ENCODE assay signal across 8 cellular contexts in the genomic region with DNA sequence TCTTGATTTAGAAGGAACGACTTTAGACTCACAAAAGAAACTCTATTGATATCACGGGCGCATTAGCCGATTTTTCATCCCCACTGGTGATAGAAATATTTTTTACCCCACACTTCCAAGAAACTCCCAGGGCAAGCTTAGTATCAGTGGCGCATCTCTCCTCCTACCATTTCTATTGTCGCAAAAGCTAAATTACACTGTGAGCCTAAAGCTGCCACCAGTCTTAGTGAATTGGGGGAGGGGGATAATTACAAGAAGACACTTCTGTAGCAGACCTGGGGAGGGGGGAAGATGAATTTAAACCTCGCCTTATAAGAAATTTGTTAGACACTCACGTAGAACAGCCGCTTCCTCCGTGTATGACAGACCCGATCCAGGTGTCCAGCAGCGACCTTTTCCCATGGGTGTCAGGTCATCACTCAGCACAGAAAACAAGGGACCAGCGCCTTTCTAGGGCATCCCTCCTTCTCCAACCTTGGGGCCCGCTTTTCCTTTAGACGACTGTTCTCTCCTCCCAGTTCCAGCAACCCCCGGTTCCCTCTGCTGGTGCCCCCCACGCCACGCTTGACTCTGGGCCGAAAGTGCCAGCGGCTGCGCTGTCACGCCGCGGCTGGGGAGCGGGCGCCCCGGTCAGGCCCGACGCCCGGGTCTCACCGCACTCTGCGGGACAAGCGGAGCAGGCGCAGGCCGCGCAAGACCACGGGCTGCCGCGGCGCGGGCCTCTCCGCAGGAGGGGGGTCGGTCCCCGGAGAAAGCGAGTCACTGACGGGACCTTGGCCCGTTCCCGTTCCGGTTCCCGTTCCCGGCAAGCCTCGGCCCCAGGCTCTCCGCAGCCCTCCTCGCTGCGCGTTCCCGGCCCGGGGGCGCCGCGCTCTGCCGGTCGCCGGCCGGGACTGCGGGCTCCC. TPM values are rescaled to one million over a fixed set of nuclear protein-coding genes. Genes with fewer than 3 reads are reported as not detected.
DNase-seq lines count a peak whose midpoint lies in the region; ATAC-seq and TF ChIP-seq lines count a peak whose summit lies in the region.

No MANE protein-coding gene starts in this region.

- peak overlapping the region; percentile 87 for H3K9ac ChIP-seq in neural cell (ENCODE audit: low read length)

- H3K4me3 Mint-ChIP-seq in CD4-positive, alpha-beta T cell = no peak overlapping the region
- H3K4me3 Mint-ChIP-seq in T-helper 17 cell = no peak overlapping the region

- peak in 2 of 10 experiments; percentile 2 to 3 for DNase-seq in CD4-positive, alpha-beta T cell
- peak in 1 of 3 donors; percentile 15 for DNase-seq in T-helper 17 cell
- DNase-seq in esophagus squamous epithelium (lab: John Stamatoyannopoulos, UW) = no peak
- DNase-seq in mucosa of gallbladder (ENCODE audit: low spot score) = no peak
- DNase-seq in mesenteric fat pad (ENCODE audit: low spot score) = no peak

- POLR2A ChIA-PET in CD4-positive, alpha-beta T cell (lab: Charles Lee) = no interaction called here

- intact Hi-C loops in CD4-positive, alpha-beta T cell (cut with DNase I, micrococcal nuclease) = no loop called here
- intact Hi-C loops in esophagus squamous epithelium (cut with DNase I) = no loop called here

- TF ChIP-seq CTCF in CD4-positive, alpha-beta T cell (IDR thresholded peaks at IDR 0.05) = no peak
- TF ChIP-seq CTCF in esophagus squamous epithelium (IDR thresholded peaks at IDR 0.05) (peak in 2 of 6 experiments; percentile 16 to 25), neural cell (IDR thresholded peaks at IDR 0.05; ENCODE audit: poor library complexity, severe bottlenecking) (no peak)

- peaks cover 4% of the 10 kb centered on the region for H3K4me1 Mint-ChIP-seq in CD4-positive, alpha-beta T cell (ENCODE audit: low read depth)
- H3K4me1 Mint-ChIP-seq in T-helper 17 cell = peaks cover 4% of the 10 kb centered on the region

- CTCF ChIA-PET in CD4-positive, alpha-beta T cell (lab: Charles Lee) = no interaction called here

- TF ChIP-seq EP300 in neural cell (conservative IDR thresholded peaks at IDR 0.05; ENCODE audit: poor library complexity, severe bottlenecking) = peak; percentile 41

- peak overlapping the region; percentile 2 for H2AFZ ChIP-seq in neural cell (ENCODE audit: low read depth, low read length)

- H3K4me2 ChIP-seq in neural cell (ENCODE audit: low read length) = peak overlapping the region; percentile 97

- peaks cover 8 to 72% (median 45%) of the 10 kb centered on the region in 3 donors for H3K4me1 ChIP-seq in esophagus squamous epithelium

- H3K27ac ChIP-seq in CD4-positive, alpha-beta T cell (ENCODE audit: low read depth, low read length) = no peak overlapping the region
- peak overlapping the region; percentile 65 to 90 (median 82) for H3K27ac ChIP-seq in esophagus squamous epithelium
- peak overlapping the region; percentile 87 for H3K27ac ChIP-seq in neural cell (ENCODE audit: low read length)

- H3K9me3 Mint-ChIP-seq in CD4-positive, alpha-beta T cell = no peaks in the 10 kb centered on the region

- H3F3A ChIP-seq in neural cell (ENCODE audit: insufficient read depth, low read length, poor library complexity, severe bottlenecking) = no peaks in the 10 kb centered on the region

- peaks cover 16% of the 10 kb centered on the region for H3K27me3 Mint-ChIP-seq in CD4-positive, alpha-beta T cell
- peaks cover 13% of the 10 kb centered on the region for H3K27me3 Mint-ChIP-seq in T-helper 17 cell

- no peaks in the 10 kb centered on the region for H4K20me1 ChIP-seq in neural cell (ENCODE audit: insufficient read depth)

- no peaks in the 10 kb centered on the region for H3K9me3 ChIP-seq in CD4-positive, alpha-beta T cell (ENCODE audit: control insufficient read depth, low read length)
- H3K9me3 ChIP-seq in T-helper 17 cell (ENCODE audit: control insufficient read depth, low read length, poor library complexity, severe bottlenecking) = no peaks in the 10 kb centered on the region
- no peaks in the 10 kb centered on the region for H3K9me3 ChIP-seq in esophagus squamous epithelium
- no peaks in the 10 kb centered on the region for H3K9me3 ChIP-seq in neural cell (ENCODE audit: low read length)

- no peaks in the 10 kb centered on the region for H3K9me2 ChIP-seq in neural cell (ENCODE audit: insufficient read depth, low read length)

- peaks cover 28% of the 10 kb centered on the region for H3K27me3 ChIP-seq in CD4-positive, alpha-beta T cell (ENCODE audit: control insufficient read depth, insufficient read depth, low read length)
- H3K27me3 ChIP-seq in esophagus squamous epithelium = no peaks in the 10 kb centered on the region
- H3K27me3 ChIP-seq in neural cell (ENCODE audit: insufficient read depth, low read depth, low read length) = no peaks in the 10 kb centered on the region

- no peak overlapping the region for H3K27ac Mint-ChIP-seq in CD4-positive, alpha-beta T cell
- H3K27ac Mint-ChIP-seq in T-helper 17 cell = no peak overlapping the region

- H3K36me3 ChIP-seq in esophagus squamous epithelium (no peaks in the 10 kb centered on the region), neural cell (ENCODE audit: insufficient read depth, low read length) (no peaks in the 10 kb centered on the region)

- peaks cover 48% of the 10 kb centered on the region for H3K79me2 ChIP-seq in neural cell (replicated peaks; ENCODE audit: insufficient read depth, low read length)

- 14 to 23% methylated on average over 12 to 17 of the region's 66 CpGs for WGBS in esophagus squamous epithelium, 2 donors

- no peaks in the 10 kb centered on the region for H3K36me3 Mint-ChIP-seq in CD4-positive, alpha-beta T cell (ENCODE audit: low read depth)
- no peaks in the 10 kb centered on the region for H3K36me3 Mint-ChIP-seq in T-helper 17 cell (ENCODE audit: low read depth)

- peak; percentile 3 for ATAC-seq in CD4-positive, alpha-beta T cell (ENCODE audit: poor library complexity)
- ATAC-seq in GM21515 (IDR thresholded peaks at IDR 0.05; ENCODE audit: unreplicated experiment) = peak; percentile 26
- ATAC-seq in T-helper 17 cell = peak; percentile 1
- no peak for ATAC-seq in HG02970 (IDR thresholded peaks at IDR 0.05; ENCODE audit: low FRiP score, unreplicated experiment)

- no peak for TF ChIP-seq RAD21 in neural cell (conservative IDR thresholded peaks at IDR 0.05)

- peak overlapping the region; percentile 59 to 96 (median 70) for H3K4me3 ChIP-seq in esophagus squamous epithelium
- peak overlapping the region; percentile 88 for H3K4me3 ChIP-seq in neural cell (ENCODE audit: low read length)

- TF ChIP-seq POLR2A in esophagus squamous epithelium (IDR thresholded peaks at IDR 0.05) = no peak

TF ChIP-seq in neural cell, 6 proteins besides CTCF, POLR2A, EP300 and RAD21:
- TF ChIP-seq SMC3 (conservative IDR thresholded peaks at IDR 0.05; ENCODE audit: poor library complexity) = peak; percentile 17
- no peak for TF ChIP-seq EZH2 (IDR thresholded peaks at IDR 0.05; ENCODE audit: borderline replicate concordance, insufficient read depth, low read length, poor library complexity, severe bottlenecking)
- TF ChIP-seq MXI1 (conservative IDR thresholded peaks at IDR 0.05; ENCODE audit: poor library complexity, severe bottlenecking) = peak; percentile 73
- TF ChIP-seq, protein P1, sequence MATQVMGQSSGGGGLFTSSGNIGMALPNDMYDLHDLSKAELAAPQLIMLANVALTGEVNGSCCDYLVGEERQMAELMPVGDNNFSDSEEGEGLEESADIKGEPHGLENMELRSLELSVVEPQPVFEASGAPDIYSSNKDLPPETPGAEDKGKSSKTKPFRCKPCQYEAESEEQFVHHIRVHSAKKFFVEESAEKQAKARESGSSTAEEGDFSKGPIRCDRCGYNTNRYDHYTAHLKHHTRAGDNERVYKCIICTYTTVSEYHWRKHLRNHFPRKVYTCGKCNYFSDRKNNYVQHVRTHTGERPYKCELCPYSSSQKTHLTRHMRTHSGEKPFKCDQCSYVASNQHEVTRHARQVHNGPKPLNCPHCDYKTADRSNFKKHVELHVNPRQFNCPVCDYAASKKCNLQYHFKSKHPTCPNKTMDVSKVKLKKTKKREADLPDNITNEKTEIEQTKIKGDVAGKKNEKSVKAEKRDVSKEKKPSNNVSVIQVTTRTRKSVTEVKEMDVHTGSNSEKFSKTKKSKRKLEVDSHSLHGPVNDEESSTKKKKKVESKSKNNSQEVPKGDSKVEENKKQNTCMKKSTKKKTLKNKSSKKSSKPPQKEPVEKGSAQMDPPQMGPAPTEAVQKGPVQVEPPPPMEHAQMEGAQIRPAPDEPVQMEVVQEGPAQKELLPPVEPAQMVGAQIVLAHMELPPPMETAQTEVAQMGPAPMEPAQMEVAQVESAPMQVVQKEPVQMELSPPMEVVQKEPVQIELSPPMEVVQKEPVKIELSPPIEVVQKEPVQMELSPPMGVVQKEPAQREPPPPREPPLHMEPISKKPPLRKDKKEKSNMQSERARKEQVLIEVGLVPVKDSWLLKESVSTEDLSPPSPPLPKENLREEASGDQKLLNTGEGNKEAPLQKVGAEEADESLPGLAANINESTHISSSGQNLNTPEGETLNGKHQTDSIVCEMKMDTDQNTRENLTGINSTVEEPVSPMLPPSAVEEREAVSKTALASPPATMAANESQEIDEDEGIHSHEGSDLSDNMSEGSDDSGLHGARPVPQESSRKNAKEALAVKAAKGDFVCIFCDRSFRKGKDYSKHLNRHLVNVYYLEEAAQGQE (IDR thresholded peaks at IDR 0.05; ENCODE audit: borderline replicate concordance) = no peak
- TF ChIP-seq POLR2AphosphoS5 (IDR thresholded peaks at IDR 0.05) = peak; percentile 16
- peak; percentile 31 for TF ChIP-seq TAF1 (IDR thresholded peaks at IDR 0.05; ENCODE audit: low read depth)

RNA-seq across cellular contexts. Expression of a gene that starts 0.8 kb away (rescaled TPM):
- 10 to 100 TPM; 37.7 to 39.5 TPM for total RNA-seq in CD4-positive, alpha-beta T cell
- total RNA-seq in T-helper 17 cell (10 to 100 TPM; 33.0 to 37.0 TPM), esophagus squamous epithelium (10 to 100 TPM; 27.4 to 92.1 (median 50.6) TPM), mucosa of gallbladder (121 TPM), mesenteric fat pad (142 TPM)
- polyA plus RNA-seq in neural cell = 171 and 179 TPM in 2 replicates
- 154 and 155 TPM in 2 replicates for polyA minus RNA-seq in neural cell

RNA-seq across cellular contexts. Expression of a gene that starts 42.3 kb away (rescaled TPM):
- total RNA-seq in CD4-positive, alpha-beta T cell = under 1 TPM; 0.27 to 0.50 TPM
- total RNA-seq in T-helper 17 cell = 1 to 10 TPM in 1 of 2 donors, under 1 TPM in 1; 0.65 to 1.8 TPM
- total RNA-seq in esophagus squamous epithelium = 1 to 10 TPM; 2.1 to 6.1 (median 4.0) TPM
- polyA plus RNA-seq in neural cell = 3.3 and 4.4 TPM in 2 replicates
- 22.4 and 28.7 TPM in 2 replicates for polyA minus RNA-seq in neural cell
- total RNA-seq in mucosa of gallbladder = 9.4 TPM
- 2.9 TPM for total RNA-seq in mesenteric fat pad
